Comparison of ENCODE assay signal across 8 cellular contexts in genomic region chr2:222613715-222614331, GRCh38. TPM values are rescaled to one million over a fixed set of nuclear protein-coding genes. Genes with fewer than 3 reads are reported as not detected.
A peak's percentile ranks its signal among the peaks of the same experiment; 100 is the strongest.
DNase-seq lines count a peak whose midpoint lies in the region; ATAC-seq and TF ChIP-seq lines count a peak whose summit lies in the region.

No MANE protein-coding gene starts in this region.

- H3K4me1 Mint-ChIP-seq in progenitor cell of endocrine pancreas (ENCODE audit: low read depth) = no peaks in the 10 kb centered on the region

- DNase-seq in AG09309 (ENCODE audit: low read depth) (no peak), GM13976 (ENCODE audit: low spot score) (peak; percentile 73), NCI-H1048 (lab: John Stamatoyannopoulos, UW) (peak; percentile 34), SKM-1 (lab: John Stamatoyannopoulos, UW; ENCODE audit: unreplicated experiment) (peak; percentile 17), fibroblast of villous mesenchyme (ENCODE audit: low read depth) (peak; percentile 71), progenitor cell of endocrine pancreas (ENCODE audit: low spot score, unreplicated experiment) (no peak), HK-2 (ENCODE audit: unreplicated experiment) (no peak)

- peak; percentile 94 for ATAC-seq in HG02678 (IDR thresholded peaks at IDR 0.05; ENCODE audit: unreplicated experiment)

- H3K4me3 Mint-ChIP-seq in progenitor cell of endocrine pancreas (ENCODE audit: low read depth) = no peak overlapping the region

- H3K4me3 ChIP-seq in AG09309 (ENCODE audit: control insufficient read depth, low read depth, low read length) (no peak overlapping the region), fibroblast of villous mesenchyme (ENCODE audit: low read depth, low read length) (no peak overlapping the region)

- peaks cover 16% of the 10 kb centered on the region for H3K36me3 Mint-ChIP-seq in progenitor cell of endocrine pancreas (ENCODE audit: insufficient read depth)

- in situ Hi-C loops in GM13976 (cut with MboI; ENCODE audit: low sequenced_read_pairs, unreplicated experiment) = no loop called here

- no peak overlapping the region for H3K27ac Mint-ChIP-seq in progenitor cell of endocrine pancreas

- H3K9me3 Mint-ChIP-seq in progenitor cell of endocrine pancreas (ENCODE audit: low read depth) = no peaks in the 10 kb centered on the region

- TF ChIP-seq CTCF in AG09309 (IDR thresholded peaks at IDR 0.05; ENCODE audit: control insufficient read depth, insufficient read depth, low read depth, low read length, missing control alignments) = peak; percentile 81
- peak; percentile 46 for TF ChIP-seq CTCF in GM13976 (IDR thresholded peaks at IDR 0.05; ENCODE audit: borderline replicate concordance, control extremely low read depth, extremely low read depth, insufficient read depth, missing control alignments)
- TF ChIP-seq CTCF in fibroblast of villous mesenchyme (IDR thresholded peaks at IDR 0.05; ENCODE audit: insufficient read depth, low read depth, low read length) = peak; percentile 83
- peak; percentile 70 for TF ChIP-seq CTCF in progenitor cell of endocrine pancreas (IDR thresholded peaks at IDR 0.05; ENCODE audit: unreplicated experiment)

- H3K27me3 Mint-ChIP-seq in progenitor cell of endocrine pancreas = no peaks in the 10 kb centered on the region

RNA-seq across cellular contexts. Expression of gene FARSB, which starts 42.1 kb away (rescaled TPM):
- 18.0 and 25.9 TPM in 2 replicates for total RNA-seq in fibroblast of villous mesenchyme
- 18.5 and 19.3 TPM in 2 replicates for total RNA-seq in progenitor cell of endocrine pancreas

RNA-seq across cellular contexts. Expression of gene MOGAT1, which starts 57.6 kb away (rescaled TPM):
- total RNA-seq in fibroblast of villous mesenchyme (not detected in 2 replicates), progenitor cell of endocrine pancreas (0.74 and 0.98 TPM in 2 replicates)

Comparison
In these comparisons a context has a peak if more than half of its experiments do, and no peak if none do; other contexts are left out.
1. DNase-seq: peak in GM13976 (single experiment), NCI-H1048 (single experiment), SKM-1 (single experiment) and fibroblast of villous mesenchyme (single experiment); none in AG09309 (single experiment), progenitor cell of endocrine pancreas (single experiment) and HK-2 (single experiment).
2. Peak in every context shown above with its lines, with median percentiles within 50 percentile points of each other: CTCF ChIP-seq.